Comparison of ENCODE assay signal across 13 cellular contexts in genomic region chr7:101250324-101250723, GRCh38. TPM values are rescaled to one million over a fixed set of nuclear protein-coding genes. Genes with fewer than 3 reads are reported as not detected.
DNase-seq lines count a peak whose midpoint lies in the region; FAIRE-seq and TF ChIP-seq lines count a peak whose summit lies in the region.
"Had no signal": no experiment of that assay in that cellular context is flagged by ENCODE, and none has a peak within 500 bp of the region (broad histone marks: within the 10 kb centered on the region; RNA-seq: fewer than 3 reads in every experiment).

No MANE protein-coding gene starts in this region.

- CTCF ChIA-PET in activated naive CD4-positive, alpha-beta T cell treated with anti-CD3 and anti-CD28 coated beads, Interleukin-2, amount 10 ng/mL, durations not matched to agents 7 days and 5 days (lab: Charles Lee), result interaction anchor here (1.0 kb wide), 1 partner anchor 40 kb away, joined by 3 read pairs; no protein-coding TSS in a partner anchor

- H3K27me3 Mint-ChIP-seq in activated naive CD4-positive, alpha-beta T cell treated with anti-CD3 and anti-CD28 coated beads, Interleukin-2, amount 10 ng/mL, durations not matched to agents 7 days and 5 days, result peaks cover 7% of the 10 kb centered on the region
- H3K27me3 Mint-ChIP-seq in endodermal cell (ENCODE audit: insufficient read depth), result peaks cover 1% of the 10 kb centered on the region
- H3K27me3 Mint-ChIP-seq in type B pancreatic cell, result peaks cover 4% of the 10 kb centered on the region

- TF ChIP-seq CTCF in endodermal cell (conservative IDR thresholded peaks at IDR 0.05), result no peak
- TF ChIP-seq CTCF in type B pancreatic cell (conservative IDR thresholded peaks at IDR 0.05), result no peak

- H3K4me3 Mint-ChIP-seq in activated naive CD4-positive, alpha-beta T cell treated with anti-CD3 and anti-CD28 coated beads, Interleukin-2, amount 10 ng/mL, durations not matched to agents 7 days and 5 days, result peak overlapping the region; percentile 99
- H3K4me3 Mint-ChIP-seq in endodermal cell (peak overlapping the region; percentile 92), type B pancreatic cell (peak overlapping the region; percentile 99)

- peaks cover 11% of the 10 kb centered on the region for H3K36me3 ChIP-seq in endodermal cell (ENCODE audit: control insufficient read depth, insufficient read depth, low read length)

- no peak for TF ChIP-seq POLR2A in GM12892 (IDR thresholded peaks at IDR 0.05; ENCODE audit: low read depth, low read length)

- no peaks in the 10 kb centered on the region for H3K9me3 Mint-ChIP-seq in activated naive CD4-positive, alpha-beta T cell treated with anti-CD3 and anti-CD28 coated beads, Interleukin-2, amount 10 ng/mL, durations not matched to agents 7 days and 5 days
- H3K9me3 Mint-ChIP-seq in endodermal cell (no peaks in the 10 kb centered on the region), type B pancreatic cell (no peaks in the 10 kb centered on the region)

- DNase-seq in activated naive CD4-positive, alpha-beta T cell treated with anti-CD3 and anti-CD28 coated beads, Interleukin-2, amount 10 ng/mL, durations not matched to agents 7 days and 5 days, result no peak
- no peak for DNase-seq in activated naive CD4-positive, alpha-beta T cell (lab: John Stamatoyannopoulos, UW)
- DNase-seq in NAMALWA (ENCODE audit: low spot score) (peak; percentile 34), endodermal cell (no peak), type B pancreatic cell (ENCODE audit: extremely low spot score, unreplicated experiment) (no peak), GM12892 (ENCODE audit: insufficient read length) (no peak), hippocampal formation (lab: John Stamatoyannopoulos, UW) (no peak), GDM1 (lab: John Stamatoyannopoulos, UW) (no peak)
- DNase-seq: activated CD4-positive, CD25-positive, alpha-beta regulatory T cell treated with anti-CD3 and anti-CD28 coated beads, Interleukin-2, amount 50 U/mL, for 72 hours; NCI-H2081 treated with DMSO at 0.1 percent for 48 hours; RPMI8226 had no signal

- no peak overlapping the region for H3K27ac Mint-ChIP-seq in activated naive CD4-positive, alpha-beta T cell treated with anti-CD3 and anti-CD28 coated beads, Interleukin-2, amount 10 ng/mL, durations not matched to agents 7 days and 5 days
- no peak overlapping the region for H3K27ac Mint-ChIP-seq in endodermal cell
- H3K27ac Mint-ChIP-seq in type B pancreatic cell, result no peak overlapping the region

- H3K9me3 ChIP-seq in endodermal cell (ENCODE audit: control insufficient read depth, low read length), result no peaks in the 10 kb centered on the region
- H3K9me3 ChIP-seq: neutrophil had no signal

- H3K4me3 ChIP-seq in endodermal cell (ENCODE audit: low read length), result no peak overlapping the region

- H3K36me3 Mint-ChIP-seq in activated naive CD4-positive, alpha-beta T cell treated with anti-CD3 and anti-CD28 coated beads, Interleukin-2, amount 10 ng/mL, durations not matched to agents 7 days and 5 days, result peaks cover 16% of the 10 kb centered on the region
- H3K36me3 Mint-ChIP-seq in endodermal cell (ENCODE audit: low read depth), result peaks cover 24% of the 10 kb centered on the region
- peaks cover 11% of the 10 kb centered on the region for H3K36me3 Mint-ChIP-seq in type B pancreatic cell

- no peak overlapping the region for H3K27ac ChIP-seq in endodermal cell (ENCODE audit: low read depth, low read length)
- H3K27ac ChIP-seq: neutrophil had no signal

- FAIRE-seq in GM12892 (lab: Jason Lieb, UNC), result no peak

- WGBS in endodermal cell (ENCODE audit: insufficient coverage in 1 of 2, insufficient read length in 1 of 2), 2 experiments, result 95 to 100% methylated on average over 3 of the region's 3 CpGs

- H3K27me3 ChIP-seq in endodermal cell (ENCODE audit: control insufficient read depth, insufficient read depth, low read length, poor library complexity, severe bottlenecking), result no peaks in the 10 kb centered on the region

- H3K9ac ChIP-seq in endodermal cell (ENCODE audit: extremely low read depth, low read length, poor library complexity, severe bottlenecking), result no peak overlapping the region

- peaks cover 48% of the 10 kb centered on the region for H3K4me1 Mint-ChIP-seq in activated naive CD4-positive, alpha-beta T cell treated with anti-CD3 and anti-CD28 coated beads, Interleukin-2, amount 10 ng/mL, durations not matched to agents 7 days and 5 days
- H3K4me1 Mint-ChIP-seq in endodermal cell (peaks cover 5% of the 10 kb centered on the region), type B pancreatic cell (ENCODE audit: unreplicated experiment) (peaks cover 16% of the 10 kb centered on the region)

- H3K4me1 ChIP-seq in endodermal cell (ENCODE audit: control insufficient read depth, insufficient read depth, low read length), result no peaks in the 10 kb centered on the region

RNA-seq across cellular contexts. Expression of gene FIS1, which starts 5.4 kb away (rescaled TPM):
- 100 to 1,000 TPM in 1 of 2 donors, 10 to 100 TPM in 1; 99.9 to 102 TPM for total RNA-seq in endodermal cell
- polyA plus RNA-seq in endodermal cell (2013, experiment 1 of 2), result 102 TPM
- polyA plus RNA-seq in endodermal cell (2013, experiment 2 of 2), result 99.9 TPM
- 110 and 114 TPM in 2 replicates for total RNA-seq in type B pancreatic cell (ENCODE audit: low replicate concordance)
- polyA plus RNA-seq in GM12892 (2012; ENCODE audit: missing spikeins), result 85.7 TPM

RNA-seq across cellular contexts. Expression of gene CLDN15, which starts 12.7 kb away (rescaled TPM):
- total RNA-seq in endodermal cell, result 1 to 10 TPM; 6.0 to 7.1 TPM
- 6.8 TPM for polyA plus RNA-seq in endodermal cell (2013, experiment 1 of 2)
- 5.3 TPM for polyA plus RNA-seq in endodermal cell (2013, experiment 2 of 2)
- total RNA-seq in type B pancreatic cell (ENCODE audit: low replicate concordance), result 9.5 and 16.3 TPM in 2 replicates
- 4.5 TPM for polyA plus RNA-seq in GM12892 (2012; ENCODE audit: missing spikeins)

RNA-seq across cellular contexts. Expression of gene ZNHIT1, which starts 32.4 kb away (rescaled TPM):
- 10 to 100 TPM; 56.5 to 61.7 TPM for total RNA-seq in endodermal cell
- 60.0 TPM for polyA plus RNA-seq in endodermal cell (2013, experiment 1 of 2)
- 62.1 TPM for polyA plus RNA-seq in endodermal cell (2013, experiment 2 of 2)
- 61.1 and 68.7 TPM in 2 replicates for total RNA-seq in type B pancreatic cell (ENCODE audit: low replicate concordance)
- polyA plus RNA-seq in GM12892 (2012; ENCODE audit: missing spikeins), result 24.6 TPM

RNA-seq across cellular contexts. Expression of gene PLOD3, which starts 32.9 kb away (rescaled TPM):
- 10 to 100 TPM; 53.9 to 65.5 TPM for total RNA-seq in endodermal cell
- 45.3 TPM for polyA plus RNA-seq in endodermal cell (2013, experiment 1 of 2)
- polyA plus RNA-seq in endodermal cell (2013, experiment 2 of 2), result 40.0 TPM
- 37.5 and 65.7 TPM in 2 replicates for total RNA-seq in type B pancreatic cell (ENCODE audit: low replicate concordance)
- polyA plus RNA-seq in GM12892 (2012; ENCODE audit: missing spikeins), result 21.0 TPM

RNA-seq across cellular contexts. Expression of gene MOGAT3, which starts 49.5 kb away (rescaled TPM):
- total RNA-seq in endodermal cell, result 1 to 10 TPM in 1 of 2 donors, not detected in 1; 1.3 TPM
- not detected for polyA plus RNA-seq in endodermal cell (2013, experiment 1 of 2)
- not detected for polyA plus RNA-seq in endodermal cell (2013, experiment 2 of 2)
- 0.94 and 1.1 TPM in 2 replicates for total RNA-seq in type B pancreatic cell (ENCODE audit: low replicate concordance)
- not detected for polyA plus RNA-seq in GM12892 (2012; ENCODE audit: missing spikeins)
- polyA plus RNA-seq: esophagus had no signal
